In the genomic region with DNA sequence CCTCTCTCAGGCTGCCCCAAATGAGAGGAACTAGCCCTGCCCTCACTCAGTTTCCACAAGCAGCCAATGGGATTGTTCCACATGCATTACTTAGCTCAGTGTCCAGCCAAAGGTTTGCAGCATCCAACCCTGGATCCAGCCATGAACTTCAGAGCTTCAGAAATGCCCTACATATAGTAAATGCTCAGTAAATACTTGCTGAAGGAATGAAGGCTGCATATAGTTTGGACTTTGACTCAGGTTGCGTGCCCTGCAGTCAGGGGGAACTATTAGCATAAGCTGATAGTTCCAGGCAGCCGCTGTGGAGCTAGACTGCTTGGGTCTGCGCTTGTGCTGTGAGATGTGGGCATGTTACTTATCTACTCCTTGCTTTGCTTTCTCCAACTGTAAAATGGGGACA, we compare ENCODE assay signal across 1 cellular context.
TF ChIP-seq lines count a peak whose summit lies in the region.

No MANE protein-coding gene starts in this region.

TF ChIP-seq in WTC11, 78 proteins besides CTCF, POLR2A, EP300 and RAD21 (continued from another document):
- TF ChIP-seq, protein P1, sequence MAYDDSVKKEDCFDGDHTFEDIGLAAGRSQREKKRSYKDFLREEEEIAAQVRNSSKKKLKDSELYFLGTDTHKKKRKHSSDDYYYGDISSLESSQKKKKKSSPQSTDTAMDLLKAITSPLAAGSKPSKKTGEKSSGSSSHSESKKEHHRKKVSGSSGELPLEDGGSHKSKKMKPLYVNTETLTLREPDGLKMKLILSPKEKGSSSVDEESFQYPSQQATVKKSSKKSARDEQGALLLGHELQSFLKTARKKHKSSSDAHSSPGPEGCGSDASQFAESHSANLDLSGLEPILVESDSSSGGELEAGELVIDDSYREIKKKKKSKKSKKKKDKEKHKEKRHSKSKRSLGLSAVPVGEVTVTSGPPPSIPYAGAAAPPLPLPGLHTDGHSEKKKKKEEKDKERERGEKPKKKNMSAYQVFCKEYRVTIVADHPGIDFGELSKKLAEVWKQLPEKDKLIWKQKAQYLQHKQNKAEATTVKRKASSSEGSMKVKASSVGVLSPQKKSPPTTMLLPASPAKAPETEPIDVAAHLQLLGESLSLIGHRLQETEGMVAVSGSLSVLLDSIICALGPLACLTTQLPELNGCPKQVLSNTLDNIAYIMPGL (CRISPR knock-in tag; IDR thresholded peaks at IDR 0.05) = no peak
TF ChIP-seq in WTC11: peak in this region for 0.
